15 cellular contexts compared by ENCODE assay signal in the genomic region with DNA sequence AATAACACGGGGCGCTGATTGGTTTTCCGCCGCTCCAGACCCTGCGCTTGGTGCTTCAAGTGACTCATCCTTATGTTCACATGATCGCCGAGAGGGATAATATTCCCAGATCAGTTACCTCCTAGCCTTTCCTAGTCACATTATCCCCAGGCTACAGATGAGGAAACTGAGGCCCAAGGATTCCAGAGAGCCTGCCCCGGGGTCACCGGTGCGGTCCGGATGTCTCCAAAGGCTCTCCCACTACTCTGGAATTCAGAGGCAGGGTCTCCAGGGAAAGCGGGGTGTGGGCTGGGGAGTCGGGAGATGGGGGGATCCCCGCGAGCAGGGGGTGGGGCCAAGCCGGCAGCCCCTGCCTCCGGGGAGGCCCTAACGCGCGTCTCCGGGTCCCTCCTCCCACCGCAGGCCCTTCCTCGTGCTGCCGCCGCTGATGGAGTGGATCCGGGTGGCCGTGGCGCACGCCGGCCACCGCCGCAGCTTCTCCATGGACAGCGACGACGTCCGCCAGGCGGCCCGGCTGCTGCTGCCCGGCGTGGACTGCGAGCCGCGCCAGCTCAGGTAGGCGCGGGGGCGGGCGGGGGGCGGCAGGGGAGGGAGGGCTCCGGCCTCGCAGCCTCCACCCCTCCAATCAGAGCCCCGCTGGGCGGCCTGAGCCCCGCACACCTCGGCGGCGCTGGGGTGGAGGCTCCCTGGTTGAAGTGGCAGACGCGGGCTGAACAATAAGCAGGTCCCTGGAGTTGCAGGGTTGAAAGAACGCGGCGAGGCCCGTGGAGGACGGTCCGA.
A peak's percentile ranks its signal among the peaks of the same experiment; 100 is the strongest.
DNase-seq lines count a peak whose midpoint lies in the region; ATAC-seq and TF ChIP-seq lines count a peak whose summit lies in the region.
"Had no signal": no experiment of that assay in that cellular context is flagged by ENCODE, and none has a peak within 500 bp of the region (broad histone marks: within the 10 kb centered on the region; RNA-seq: fewer than 3 reads in every experiment).

No MANE protein-coding gene starts in this region.

- no peaks in the 10 kb centered on the region for H4K20me1 ChIP-seq in hepatocyte (ENCODE audit: insufficient read depth, poor library complexity, severe bottlenecking)
- H4K20me1 ChIP-seq in osteoblast (ENCODE audit: insufficient read depth, low read length) = no peaks in the 10 kb centered on the region

- H3K27me3 ChIP-seq in BE2C (no peaks in the 10 kb centered on the region), hepatocyte (peaks cover 42% of the 10 kb centered on the region), osteoblast (ENCODE audit: insufficient read depth, low read length) (peaks cover 34% of the 10 kb centered on the region)
- H3K27me3 ChIP-seq: BLaER1 treated with 17β-estradiol and CSF1 and Interleukin-3, amounts not matched to agents 10 nM and 100 nM; SJSA1 had no signal

- H3K4me2 ChIP-seq in hepatocyte = peak overlapping the region; percentile 91
- peak overlapping the region; percentile 36 for H3K4me2 ChIP-seq in osteoblast (ENCODE audit: insufficient read depth, low read length)
- H3K4me2 ChIP-seq: BLaER1 treated with 17β-estradiol and CSF1 and Interleukin-3, amounts not matched to agents 10 nM and 100 nM had no signal

- 28% methylated on average over 39 of the region's 64 CpGs for WGBS in hepatocyte (ENCODE audit: low lambda C conversion rate, missing lambda C conversion rate)

- CTCF ChIA-PET in activated CD8-positive, alpha-beta memory T cell treated with anti-CD3 and anti-CD28 coated beads, Interleukin-2, amount 10 ng/mL, durations not matched to agents 7 days and 5 days (lab: Charles Lee) = no interaction called here

- ATAC-seq in activated CD8-positive, alpha-beta memory T cell treated with anti-CD3 and anti-CD28 coated beads, Interleukin-2, amount 10 ng/mL, durations not matched to agents 7 days and 5 days = no peak
- ATAC-seq: activated CD4-positive, alpha-beta T cell treated with anti-CD3 and anti-CD28 coated beads for 36 hours; HCT116 had no signal

- no peaks in the 10 kb centered on the region for H3K4me1 Mint-ChIP-seq in activated CD8-positive, alpha-beta memory T cell treated with anti-CD3 and anti-CD28 coated beads, Interleukin-2, amount 10 ng/mL, durations not matched to agents 7 days and 5 days
- H3K4me1 Mint-ChIP-seq: activated CD4-positive, alpha-beta T cell treated with anti-CD3 and anti-CD28 coated beads for 36 hours had no signal

- no peaks in the 10 kb centered on the region for H3K27me3 Mint-ChIP-seq in activated CD8-positive, alpha-beta memory T cell treated with anti-CD3 and anti-CD28 coated beads, Interleukin-2, amount 10 ng/mL, durations not matched to agents 7 days and 5 days
- H3K27me3 Mint-ChIP-seq: activated CD4-positive, alpha-beta T cell treated with anti-CD3 and anti-CD28 coated beads for 36 hours had no signal

- H3K79me2 ChIP-seq in hepatocyte = no peaks in the 10 kb centered on the region
- no peaks in the 10 kb centered on the region for H3K79me2 ChIP-seq in osteoblast (ENCODE audit: insufficient read depth, low read length)

- peak overlapping the region; percentile 44 for H3K4me3 ChIP-seq in BE2C (ENCODE audit: low read depth, low read length)
- no peak overlapping the region for H3K4me3 ChIP-seq in hepatocyte
- H3K4me3 ChIP-seq in osteoblast (ENCODE audit: insufficient read depth, low read length) = peak overlapping the region; percentile 28
- H3K4me3 ChIP-seq: BLaER1 treated with 17β-estradiol and CSF1 and Interleukin-3, amounts not matched to agents 10 nM and 100 nM; SJSA1 had no signal

- no peak overlapping the region for H3K27ac Mint-ChIP-seq in activated CD8-positive, alpha-beta memory T cell treated with anti-CD3 and anti-CD28 coated beads, Interleukin-2, amount 10 ng/mL, durations not matched to agents 7 days and 5 days
- H3K27ac Mint-ChIP-seq: activated CD4-positive, alpha-beta T cell treated with anti-CD3 and anti-CD28 coated beads for 36 hours had no signal

- no peaks in the 10 kb centered on the region for H3K36me3 ChIP-seq in BE2C
- H3K36me3 ChIP-seq in hepatocyte (replicated peaks; ENCODE audit: insufficient read depth, low read depth) = no peaks in the 10 kb centered on the region
- H3K36me3 ChIP-seq in osteoblast (ENCODE audit: insufficient read depth, low read length) = no peaks in the 10 kb centered on the region
- H3K36me3 ChIP-seq: SJSA1 had no signal

- no peaks in the 10 kb centered on the region for H3K9me3 ChIP-seq in BE2C
- no peaks in the 10 kb centered on the region for H3K9me3 ChIP-seq in hepatocyte (ENCODE audit: low read depth)
- no peaks in the 10 kb centered on the region for H3K9me3 ChIP-seq in osteoblast (ENCODE audit: low read depth, low read length)
- H3K9me3 ChIP-seq: BLaER1 treated with 17β-estradiol and CSF1 and Interleukin-3, amounts not matched to agents 10 nM and 100 nM had no signal

- H3K9me2 ChIP-seq in hepatocyte (replicated peaks; ENCODE audit: insufficient read depth) = no peaks in the 10 kb centered on the region

- TF ChIP-seq CTCF in BE2C (IDR thresholded peaks at IDR 0.05; ENCODE audit: low read depth, low read length) (no peak), hepatocyte (IDR thresholded peaks at IDR 0.05; ENCODE audit: poor library complexity) (no peak), osteoblast (IDR thresholded peaks at IDR 0.05; ENCODE audit: extremely low read depth, low read depth, low read length) (no peak)

- DNase-seq in BE2C (peak; percentile 36), astrocyte of the hippocampus (ENCODE audit: low read depth, low spot score) (peak; percentile 54), hepatocyte (ENCODE audit: low spot score) (peak; percentile 47), osteoblast (ENCODE audit: insufficient read length, low spot score, missing footprints) (no peak), SIG-M5 treated with dmso at 0.1 percent for 504 hours (lab: John Stamatoyannopoulos, UW; ENCODE audit: unreplicated experiment) (no peak), NCI-H2029 (lab: John Stamatoyannopoulos, UW) (no peak)
- no peak for DNase-seq in activated naive CD4-positive, alpha-beta T cell treated with anti-CD3 and anti-CD28 coated beads, Interleukin-2, amount 50 U/mL, for 16 hours
- DNase-seq in activated CD8-positive, alpha-beta memory T cell treated with anti-CD3 and anti-CD28 coated beads, Interleukin-2, amount 10 ng/mL, durations not matched to agents 7 days and 5 days = no peak
- DNase-seq: activated CD4-positive, alpha-beta T cell treated with anti-CD3 and anti-CD28 coated beads for 36 hours; activated gamma-delta T cell; dermis blood vessel endothelial cell; NCI-H446 had no signal

- H3K4me1 ChIP-seq in BE2C (no peaks in the 10 kb centered on the region), hepatocyte (ENCODE audit: insufficient read depth) (peaks cover 9% of the 10 kb centered on the region), osteoblast (ENCODE audit: insufficient read depth, low read length) (peaks cover 13% of the 10 kb centered on the region)

- peaks cover 1% of the 10 kb centered on the region for H3K36me3 Mint-ChIP-seq in activated CD8-positive, alpha-beta memory T cell treated with anti-CD3 and anti-CD28 coated beads, Interleukin-2, amount 10 ng/mL, durations not matched to agents 7 days and 5 days

- H2AFZ ChIP-seq in hepatocyte (peak overlapping the region; percentile 40), osteoblast (ENCODE audit: low read length) (peak overlapping the region; percentile 22)

- H3K4me3 Mint-ChIP-seq in activated CD8-positive, alpha-beta memory T cell treated with anti-CD3 and anti-CD28 coated beads, Interleukin-2, amount 10 ng/mL, durations not matched to agents 7 days and 5 days = no peak overlapping the region
- H3K4me3 Mint-ChIP-seq: activated CD4-positive, alpha-beta T cell treated with anti-CD3 and anti-CD28 coated beads for 36 hours had no signal

- no peaks in the 10 kb centered on the region for H3K9me3 Mint-ChIP-seq in activated CD8-positive, alpha-beta memory T cell treated with anti-CD3 and anti-CD28 coated beads, Interleukin-2, amount 10 ng/mL, durations not matched to agents 7 days and 5 days (ENCODE audit: low read depth)

- H3K27ac ChIP-seq in hepatocyte = no peak overlapping the region
- no peak overlapping the region for H3K27ac ChIP-seq in osteoblast (ENCODE audit: low read depth, low read length)
- H3K27ac ChIP-seq: BLaER1 treated with 17β-estradiol and CSF1 and Interleukin-3, amounts not matched to agents 10 nM and 100 nM; SJSA1 had no signal

Comparison
In these comparisons a context has a peak if more than half of its experiments do, and no peak if none do; other contexts are left out.
1. DNase-seq: peak in BE2C (single experiment), astrocyte of the hippocampus (single experiment) and hepatocyte (single experiment); none in osteoblast (single experiment), activated naive CD4-positive, alpha-beta T cell treated with anti-CD3 and anti-CD28 coated beads, Interleukin-2, amount 50 U/mL, for 16 hours (single experiment), activated CD8-positive, alpha-beta memory T cell treated with anti-CD3 and anti-CD28 coated beads, Interleukin-2, amount 10 ng/mL, durations not matched to agents 7 days and 5 days (single experiment), SIG-M5 treated with dmso at 0.1 percent for 504 hours (single experiment) and NCI-H2029 (single experiment).